ENCODE assay signal across 28 cellular contexts in the genomic region with DNA sequence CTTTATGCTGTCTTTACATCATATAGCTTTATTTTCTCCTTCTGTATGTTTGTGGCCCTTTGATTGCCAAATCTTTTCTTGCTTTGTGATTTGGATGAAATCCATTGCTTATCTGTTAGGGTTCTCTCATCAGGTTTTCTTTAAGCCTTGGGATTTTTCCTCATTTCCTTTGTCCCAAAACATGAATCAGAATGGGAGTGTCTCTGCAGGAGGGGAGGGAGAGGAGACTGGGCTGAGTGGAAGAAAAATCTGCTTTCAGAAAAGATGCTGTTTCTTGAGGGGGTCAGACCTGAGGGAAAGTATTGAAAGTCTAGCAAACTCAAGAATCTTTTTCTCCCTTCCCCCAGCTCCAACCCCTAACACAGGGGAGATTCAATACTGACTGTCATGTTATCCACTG.
A peak's percentile ranks its signal among the peaks of the same experiment; 100 is the strongest.
DNase-seq lines count a peak whose midpoint lies in the region; ATAC-seq and TF ChIP-seq lines count a peak whose summit lies in the region.
"Had no signal": no experiment of that assay in that cellular context is flagged by ENCODE, and none has a peak within 500 bp of the region (broad histone marks: within the 10 kb centered on the region; RNA-seq: fewer than 3 reads in every experiment).

No MANE protein-coding gene starts in this region.

- no peak overlapping the region for H2BK120ac ChIP-seq in mesendoderm (ENCODE audit: low read depth, low read length)

- no peaks in the 10 kb centered on the region for H3K9me3 Mint-ChIP-seq in activated naive CD8-positive, alpha-beta T cell treated with anti-CD3 and anti-CD28 coated beads, Interleukin-2, amount 50 U/mL, for 24 hours
- no peaks in the 10 kb centered on the region for H3K9me3 Mint-ChIP-seq in mesothelial cell of epicardium
- H3K9me3 Mint-ChIP-seq: activated CD4-positive, alpha-beta T cell treated with anti-CD3 and anti-CD28 coated beads, Interleukin-2, amount 10 ng/mL, durations not matched to agents 24 days and 14 days; activated naive CD4-positive, alpha-beta T cell treated with anti-CD3 and anti-CD28 coated beads, Interleukin-2, amount 50 U/mL, for 24 hours had no signal

- no peak overlapping the region for H3K18ac ChIP-seq in mesendoderm (ENCODE audit: low read length)

- no peak overlapping the region for H3K4ac ChIP-seq in mesendoderm (ENCODE audit: low read depth, low read length)

- no peaks in the 10 kb centered on the region for H3K27me3 Mint-ChIP-seq in activated naive CD8-positive, alpha-beta T cell treated with anti-CD3 and anti-CD28 coated beads, Interleukin-2, amount 50 U/mL, for 24 hours
- peaks cover 17% of the 10 kb centered on the region for H3K27me3 Mint-ChIP-seq in mesothelial cell of epicardium (ENCODE audit: low read depth)
- H3K27me3 Mint-ChIP-seq: activated CD4-positive, alpha-beta T cell treated with anti-CD3 and anti-CD28 coated beads, Interleukin-2, amount 10 ng/mL, durations not matched to agents 24 days and 14 days; CD4-positive, alpha-beta memory T cell; natural killer cell treated with Interleukin-12 subunit alpha and Interleukin-12 subunit beta and Interleukin-15 and Interleukin-18, amount 100 ng/mL, for 72 hours had no signal

- no peaks in the 10 kb centered on the region for H3K4me1 Mint-ChIP-seq in activated naive CD8-positive, alpha-beta T cell treated with anti-CD3 and anti-CD28 coated beads, Interleukin-2, amount 50 U/mL, for 24 hours
- peaks cover 21% of the 10 kb centered on the region for H3K4me1 Mint-ChIP-seq in mesothelial cell of epicardium
- H3K4me1 Mint-ChIP-seq: activated CD4-positive, alpha-beta T cell treated with anti-CD3 and anti-CD28 coated beads, Interleukin-2, amount 10 ng/mL, durations not matched to agents 24 days and 14 days; activated naive CD4-positive, alpha-beta T cell treated with anti-CD3 and anti-CD28 coated beads, Interleukin-2, amount 50 U/mL, for 24 hours; CD4-positive, alpha-beta memory T cell had no signal

- H4K20me1 ChIP-seq in BLaER1 treated with 17β-estradiol and CSF1 and Interleukin-3, amounts not matched to agents 10 nM and 100 nM = no peaks in the 10 kb centered on the region

- H3K79me2 ChIP-seq in mesendoderm (ENCODE audit: control insufficient read depth, insufficient read depth, low read length) = no peaks in the 10 kb centered on the region

- H3K27ac ChIP-seq in BLaER1 treated with 17β-estradiol and CSF1 and Interleukin-3, amounts not matched to agents 10 nM and 100 nM = peak overlapping the region in 4 of 11 experiments; percentile 45 to 58 (median 53); a peak in 6 of 22 replicates
- H3K27ac ChIP-seq in ectodermal cell (ENCODE audit: insufficient read depth, low read depth, low read length, poor library complexity, severe bottlenecking) = peak overlapping the region; percentile 78
- no peak overlapping the region for H3K27ac ChIP-seq in mesendoderm (ENCODE audit: low read depth, low read length)
- H3K27ac ChIP-seq in psoas muscle = no peak overlapping the region
- H3K27ac ChIP-seq: epithelial cell of prostate, HL-60, lower lobe of right lung, pancreas, SJCRH30, testis, VCaP had no signal

- H2AK5ac ChIP-seq in mesendoderm (ENCODE audit: low read length) = no peak overlapping the region

- no peak overlapping the region for H3K23ac ChIP-seq in mesendoderm (ENCODE audit: low read length)

- no peaks in the 10 kb centered on the region for H3K36me3 ChIP-seq in BLaER1 treated with 17β-estradiol and CSF1 and Interleukin-3, amounts not matched to agents 10 nM and 100 nM
- H3K36me3 ChIP-seq in ectodermal cell (ENCODE audit: control insufficient read depth, insufficient read depth, low read length) = no peaks in the 10 kb centered on the region
- no peaks in the 10 kb centered on the region for H3K36me3 ChIP-seq in mesendoderm (ENCODE audit: control insufficient read depth, insufficient read depth, low read length)
- H3K36me3 ChIP-seq in psoas muscle (ENCODE audit: insufficient read depth in 1 of 2, low read depth in 1 of 2) = no peaks in the 10 kb centered on the region
- H3K36me3 ChIP-seq: lower lobe of right lung, pancreas, SJCRH30 had no signal

- peak overlapping the region in 8 of 11 experiments; percentile 31 to 87 (median 72); a peak in 16 of 22 replicates for H3K4me2 ChIP-seq in BLaER1 treated with 17β-estradiol and CSF1 and Interleukin-3, amounts not matched to agents 10 nM and 100 nM
- H3K4me2 ChIP-seq in mesendoderm (ENCODE audit: low read length) = no peak overlapping the region

- H4K8ac ChIP-seq in mesendoderm (ENCODE audit: low read depth, low read length) = no peak overlapping the region

- no peaks in the 10 kb centered on the region for H3K79me1 ChIP-seq in mesendoderm (ENCODE audit: low read length)

- H2BK15ac ChIP-seq in mesendoderm (replicated peaks; ENCODE audit: low read depth) = no peak overlapping the region

- no peaks in the 10 kb centered on the region for H3K27me3 ChIP-seq in BLaER1 treated with 17β-estradiol and CSF1 and Interleukin-3, amounts not matched to agents 10 nM and 100 nM
- no peaks in the 10 kb centered on the region for H3K27me3 ChIP-seq in ectodermal cell (ENCODE audit: control insufficient read depth, insufficient read depth, low read length, poor library complexity, severe bottlenecking)
- no peaks in the 10 kb centered on the region for H3K27me3 ChIP-seq in mesendoderm (ENCODE audit: insufficient read depth, low read length, poor library complexity)
- H3K27me3 ChIP-seq in psoas muscle (ENCODE audit: insufficient read depth in 3 of 3, low read length in 2 of 3) = peaks cover 0 to 3% (median 2%) of the 10 kb centered on the region in 3 donors
- H3K27me3 ChIP-seq: SJCRH30, testis had no signal

- peak; percentile 58 for DNase-seq in NCI-H146 (lab: John Stamatoyannopoulos, UW)
- peak; percentile 55 for DNase-seq in mesendoderm
- no peak for DNase-seq in activated naive CD8-positive, alpha-beta T cell treated with anti-CD3 and anti-CD28 coated beads, Interleukin-2, amount 50 U/mL, for 24 hours
- DNase-seq in psoas muscle = no peak
- DNase-seq in mesothelial cell of epicardium (ENCODE audit: low spot score in 2 of 2, unreplicated experiment in 2 of 2) = no peak
- no peak for DNase-seq in ecto neural progenitor cell (ENCODE audit: low spot score)
- DNase-seq: activated CD4-positive, alpha-beta T cell treated with anti-CD3 and anti-CD28 coated beads, Interleukin-2, amount 10 ng/mL, durations not matched to agents 24 days and 14 days; AML-193; CD4-positive, alpha-beta memory T cell; effector CD8-positive, alpha-beta T cell; GOT3; lower lobe of right lung; NCI-H2029 treated with DMSO at 0.1 percent for 48 hours; NCI-H446; pancreas; SJCRH30; small intestine; stimulated activated naive CD4-positive, alpha-beta T cell treated with Interleukin-2 at 50 U/mL for 16 hours; T1000; testis had no signal

- no peak for ATAC-seq in activated naive CD8-positive, alpha-beta T cell treated with anti-CD3 and anti-CD28 coated beads, Interleukin-2, amount 50 U/mL, for 24 hours
- no peak for ATAC-seq in psoas muscle
- ATAC-seq: HepG2; lower lobe of right lung; natural killer cell treated with Interleukin-12 subunit alpha and Interleukin-12 subunit beta and Interleukin-15 and Interleukin-18, amount 100 ng/mL, for 72 hours; pancreas had no signal

- H3K9ac ChIP-seq in BLaER1 treated with 17β-estradiol and CSF1 and Interleukin-3, amounts not matched to agents 10 nM and 100 nM = peak overlapping the region in 2 of 11 experiments; percentile 4 to 48; a peak in 2 of 22 replicates
- H3K9ac ChIP-seq in mesendoderm (ENCODE audit: low read length) = no peak overlapping the region

- H3K9me3 ChIP-seq in BLaER1 treated with 17β-estradiol and CSF1 and Interleukin-3, amounts not matched to agents 10 nM and 100 nM (replicated peaks in 1 of 11) = no peaks in the 10 kb centered on the region
- H3K9me3 ChIP-seq in ectodermal cell (ENCODE audit: control insufficient read depth, low read length) (no peaks in the 10 kb centered on the region), psoas muscle (no peaks in the 10 kb centered on the region)
- H3K9me3 ChIP-seq: lower lobe of right lung, pancreas, SJCRH30, testis had no signal

- no peak overlapping the region for H3K56ac ChIP-seq in mesendoderm (ENCODE audit: low read length)

- no peak overlapping the region for H2BK5ac ChIP-seq in mesendoderm (ENCODE audit: low read length)

- TF ChIP-seq CTCF in psoas muscle (IDR thresholded peaks at IDR 0.05) (no peak), mesothelial cell of epicardium (IDR thresholded peaks at IDR 0.05; ENCODE audit: unreplicated experiment) (no peak)

- H3K36me3 Mint-ChIP-seq in activated naive CD8-positive, alpha-beta T cell treated with anti-CD3 and anti-CD28 coated beads, Interleukin-2, amount 50 U/mL, for 24 hours (ENCODE audit: low read depth) = no peaks in the 10 kb centered on the region
- no peaks in the 10 kb centered on the region for H3K36me3 Mint-ChIP-seq in mesothelial cell of epicardium
- H3K36me3 Mint-ChIP-seq: activated naive CD4-positive, alpha-beta T cell treated with anti-CD3 and anti-CD28 coated beads, Interleukin-2, amount 50 U/mL, for 24 hours; CD4-positive, alpha-beta memory T cell; natural killer cell treated with Interleukin-12 subunit alpha and Interleukin-12 subunit beta and Interleukin-15 and Interleukin-18, amount 100 ng/mL, for 72 hours had no signal

- intact Hi-C loops in psoas muscle (cut with DNase I) = loop anchor here in 1 of 2 donors (10.0 kb wide), 1 partner anchor 546 kb away; no protein-coding TSS in a partner anchor

- H4K5ac ChIP-seq in mesendoderm (ENCODE audit: low read length) = no peak overlapping the region

- no peak overlapping the region for H3K4me3 Mint-ChIP-seq in activated naive CD8-positive, alpha-beta T cell treated with anti-CD3 and anti-CD28 coated beads, Interleukin-2, amount 50 U/mL, for 24 hours
- H3K4me3 Mint-ChIP-seq in mesothelial cell of epicardium = no peak overlapping the region
- H3K4me3 Mint-ChIP-seq: activated CD4-positive, alpha-beta T cell treated with anti-CD3 and anti-CD28 coated beads, Interleukin-2, amount 10 ng/mL, durations not matched to agents 24 days and 14 days; activated naive CD4-positive, alpha-beta T cell treated with anti-CD3 and anti-CD28 coated beads, Interleukin-2, amount 50 U/mL, for 24 hours; CD4-positive, alpha-beta memory T cell; natural killer cell treated with Interleukin-12 subunit alpha and Interleukin-12 subunit beta and Interleukin-15 and Interleukin-18, amount 100 ng/mL, for 72 hours had no signal

- peaks cover 20 to 72% (median 55%) of the 10 kb centered on the region in 10 experiments for H3K4me1 ChIP-seq in BLaER1 treated with 17β-estradiol and CSF1 and Interleukin-3, amounts not matched to agents 10 nM and 100 nM
- peaks cover 57% of the 10 kb centered on the region for H3K4me1 ChIP-seq in ectodermal cell (ENCODE audit: control insufficient read depth, insufficient read depth, low read length)
- H3K4me1 ChIP-seq in mesendoderm (ENCODE audit: control insufficient read depth, low read depth, low read length) = no peaks in the 10 kb centered on the region
- no peaks in the 10 kb centered on the region for H3K4me1 ChIP-seq in psoas muscle
- H3K4me1 ChIP-seq: lower lobe of right lung, pancreas, SJCRH30, testis had no signal

- H3K27ac Mint-ChIP-seq in activated naive CD8-positive, alpha-beta T cell treated with anti-CD3 and anti-CD28 coated beads, Interleukin-2, amount 50 U/mL, for 24 hours = no peak overlapping the region
- no peak overlapping the region for H3K27ac Mint-ChIP-seq in mesothelial cell of epicardium
- H3K27ac Mint-ChIP-seq: activated CD4-positive, alpha-beta T cell treated with anti-CD3 and anti-CD28 coated beads, Interleukin-2, amount 10 ng/mL, durations not matched to agents 24 days and 14 days; activated naive CD4-positive, alpha-beta T cell treated with anti-CD3 and anti-CD28 coated beads, Interleukin-2, amount 50 U/mL, for 24 hours; CD4-positive, alpha-beta memory T cell; natural killer cell treated with Interleukin-12 subunit alpha and Interleukin-12 subunit beta and Interleukin-15 and Interleukin-18, amount 100 ng/mL, for 72 hours had no signal

- no peak overlapping the region for H3K4me3 ChIP-seq in BLaER1 treated with 17β-estradiol and CSF1 and Interleukin-3, amounts not matched to agents 10 nM and 100 nM
- H3K4me3 ChIP-seq in ectodermal cell (ENCODE audit: insufficient read depth, low read depth, low read length) = no peak overlapping the region
- H3K4me3 ChIP-seq in mesendoderm (ENCODE audit: low read length) = no peak overlapping the region
- no peak overlapping the region for H3K4me3 ChIP-seq in psoas muscle
- H3K4me3 ChIP-seq: lower lobe of right lung, pancreas, SJCRH30, testis had no signal

Comparison
In these comparisons a context has a peak if more than half of its experiments do, and no peak if none do; other contexts are left out.
1. DNase-seq: peak in NCI-H146 (single experiment) and mesendoderm (single experiment); none in activated naive CD8-positive, alpha-beta T cell treated with anti-CD3 and anti-CD28 coated beads, Interleukin-2, amount 50 U/mL, for 24 hours (single experiment), psoas muscle (0 of 2), mesothelial cell of epicardium (0 of 2) and ecto neural progenitor cell (single experiment).